In genomic region chr14:56002316-56002715, GRCh38 we compare ENCODE assay signal across 14 cellular contexts.
A peak's percentile ranks its signal among the peaks of the same experiment; 100 is the strongest.
DNase-seq lines count a peak whose midpoint lies in the region; ATAC-seq and TF ChIP-seq lines count a peak whose summit lies in the region.
"Had no signal": no experiment of that assay in that cellular context is flagged by ENCODE, and none has a peak within 500 bp of the region (broad histone marks: within the 10 kb centered on the region; RNA-seq: fewer than 3 reads in every experiment).

No MANE protein-coding gene starts in this region.

- ATAC-seq in DND-41 (ENCODE audit: insufficient read depth, low read depth) = no peak
- ATAC-seq: gastroesophageal sphincter had no signal

- H3K36me3 ChIP-seq in DND-41 (ENCODE audit: insufficient read depth, low read length) (no peaks in the 10 kb centered on the region), transverse colon (no peaks in the 10 kb centered on the region)
- H3K36me3 ChIP-seq: gastroesophageal sphincter, MG63 had no signal

- no peaks in the 10 kb centered on the region; the same call in 1 of the 2 replicates for H4K20me1 ChIP-seq in DND-41 (ENCODE audit: insufficient read depth, low read length)

- peaks cover 36% of the 10 kb centered on the region for H3K4me1 Mint-ChIP-seq in progenitor cell of endocrine pancreas (ENCODE audit: low read depth)
- H3K4me1 Mint-ChIP-seq in activated naive CD4-positive, alpha-beta T cell treated with anti-CD3 and anti-CD28 coated beads, Interleukin-2, amount 10 ng/mL, durations not matched to agents 7 days and 5 days = peaks cover 37% of the 10 kb centered on the region

- no peak overlapping the region for H3K9ac ChIP-seq in DND-41 (ENCODE audit: low read depth, low read length)
- H3K9ac ChIP-seq: SK-N-SH had no signal

- H3K27me3 Mint-ChIP-seq in progenitor cell of endocrine pancreas = no peaks in the 10 kb centered on the region
- H3K27me3 Mint-ChIP-seq in activated naive CD4-positive, alpha-beta T cell treated with anti-CD3 and anti-CD28 coated beads, Interleukin-2, amount 10 ng/mL, durations not matched to agents 7 days and 5 days = peaks cover 79% of the 10 kb centered on the region

- in situ Hi-C loops in transverse colon (cut with MboI; ENCODE audit: low pct_ligation_motif_present in 1 of 4, low pct_unique_long_range_greater_than_20kb in 1 of 4, low sequenced_read_pairs in 3 of 4) = no loop called here

- DNase-seq in DND-41 (no peak), NCI-H2227 (lab: John Stamatoyannopoulos, UW; ENCODE audit: unreplicated experiment) (peak; percentile 46), choroid plexus epithelial cell (ENCODE audit: low read depth) (peak; percentile 18), progenitor cell of endocrine pancreas (ENCODE audit: low spot score, unreplicated experiment) (no peak), transverse colon (no peak), NCI-H1105 treated with DMSO at 0.1 percent for 48 hours (lab: John Stamatoyannopoulos, UW) (no peak), SKM-1 (lab: John Stamatoyannopoulos, UW; ENCODE audit: unreplicated experiment) (no peak)
- no peak for DNase-seq in activated naive CD4-positive, alpha-beta T cell treated with anti-CD3 and anti-CD28 coated beads, Interleukin-2, amount 10 ng/mL, durations not matched to agents 7 days and 5 days
- DNase-seq: MG63, nucleus accumbens, SK-N-SH, substantia nigra had no signal

- intact Hi-C loops in transverse colon (cut with DNase I; ENCODE audit: low total_unique reads) = no loop called here

- CTCF ChIA-PET in activated naive CD4-positive, alpha-beta T cell treated with anti-CD3 and anti-CD28 coated beads, Interleukin-2, amount 10 ng/mL, durations not matched to agents 7 days and 5 days (lab: Charles Lee) = no interaction called here

- peaks cover 12% of the 10 kb centered on the region for H3K9me3 Mint-ChIP-seq in progenitor cell of endocrine pancreas (ENCODE audit: low read depth)
- H3K9me3 Mint-ChIP-seq in activated naive CD4-positive, alpha-beta T cell treated with anti-CD3 and anti-CD28 coated beads, Interleukin-2, amount 10 ng/mL, durations not matched to agents 7 days and 5 days = peaks cover 26% of the 10 kb centered on the region

- no peak for TF ChIP-seq POLR2A in transverse colon (IDR thresholded peaks at IDR 0.05)

- H3K27ac Mint-ChIP-seq in progenitor cell of endocrine pancreas = peak overlapping the region; percentile 73
- no peak overlapping the region for H3K27ac Mint-ChIP-seq in activated naive CD4-positive, alpha-beta T cell treated with anti-CD3 and anti-CD28 coated beads, Interleukin-2, amount 10 ng/mL, durations not matched to agents 7 days and 5 days

- H3K4me2 ChIP-seq in DND-41 (ENCODE audit: insufficient read depth, low read length) = peak overlapping the region; percentile 66
- H3K4me2 ChIP-seq: SK-N-SH had no signal

- no peaks in the 10 kb centered on the region for H3K36me3 Mint-ChIP-seq in progenitor cell of endocrine pancreas (ENCODE audit: insufficient read depth)
- peaks cover 3% of the 10 kb centered on the region for H3K36me3 Mint-ChIP-seq in activated naive CD4-positive, alpha-beta T cell treated with anti-CD3 and anti-CD28 coated beads, Interleukin-2, amount 10 ng/mL, durations not matched to agents 7 days and 5 days
- H3K36me3 Mint-ChIP-seq: CD14-positive monocyte had no signal

- no peak for TF ChIP-seq CTCF in DND-41 (IDR thresholded peaks at IDR 0.05; ENCODE audit: borderline replicate concordance, extremely low read depth, low read length, poor library complexity, severe bottlenecking)
- TF ChIP-seq CTCF in choroid plexus epithelial cell (conservative IDR thresholded peaks at IDR 0.05; ENCODE audit: low read depth, low read length) = no peak
- TF ChIP-seq CTCF in progenitor cell of endocrine pancreas (IDR thresholded peaks at IDR 0.05; ENCODE audit: unreplicated experiment) = no peak
- no peak for TF ChIP-seq CTCF in transverse colon (IDR thresholded peaks at IDR 0.05)

- H3K27ac ChIP-seq in DND-41 (ENCODE audit: low read length) (peak overlapping the region; percentile 39; the same call in 1 of the 2 replicates), transverse colon (no peak overlapping the region)
- H3K27ac ChIP-seq: gastroesophageal sphincter had no signal

- no peaks in the 10 kb centered on the region for H3K79me2 ChIP-seq in DND-41 (ENCODE audit: insufficient read depth, low read length)

- WGBS in transverse colon (ENCODE audit: low coverage in 1 of 2), 2 donors = 72 to 75% methylated on average over 5 to 7 of the region's 7 CpGs

- H3K9me3 ChIP-seq in DND-41 (ENCODE audit: insufficient read depth, low read length, severe bottlenecking) (peaks cover 13% of the 10 kb centered on the region), transverse colon (no peaks in the 10 kb centered on the region)
- H3K9me3 ChIP-seq: gastroesophageal sphincter, MG63, SK-N-SH had no signal

- H3K4me3 Mint-ChIP-seq in progenitor cell of endocrine pancreas (ENCODE audit: low read depth) = peak overlapping the region; percentile 21
- no peak overlapping the region for H3K4me3 Mint-ChIP-seq in activated naive CD4-positive, alpha-beta T cell treated with anti-CD3 and anti-CD28 coated beads, Interleukin-2, amount 10 ng/mL, durations not matched to agents 7 days and 5 days
- H3K4me3 Mint-ChIP-seq: CD14-positive monocyte had no signal

- TF ChIP-seq EP300 in transverse colon (IDR thresholded peaks at IDR 0.05; ENCODE audit: low read depth) = no peak

- no peaks in the 10 kb centered on the region for H3K27me3 ChIP-seq in DND-41 (ENCODE audit: insufficient read depth, low read length, poor library complexity)
- no peaks in the 10 kb centered on the region for H3K27me3 ChIP-seq in transverse colon
- H3K27me3 ChIP-seq: gastroesophageal sphincter, MG63 had no signal

- H2AFZ ChIP-seq in DND-41 (ENCODE audit: low read depth, low read length) = no peak overlapping the region

- H3K4me3 ChIP-seq in DND-41 (ENCODE audit: low read depth in 1 of 2, low read length in 2 of 2) (peak overlapping the region in 1 of 2 experiments; percentile 23; a peak in 1 of 4 replicates), choroid plexus epithelial cell (ENCODE audit: low read depth, low read length) (no peak overlapping the region), transverse colon (no peak overlapping the region)
- H3K4me3 ChIP-seq: gastroesophageal sphincter, MG63 had no signal

- H3K4me1 ChIP-seq in DND-41 (ENCODE audit: insufficient read depth, low read length) (peaks cover 44% of the 10 kb centered on the region), transverse colon (peaks cover 0 to 19% (median 6%) of the 10 kb centered on the region in 4 donors)

Comparison
In these comparisons a context has a peak if more than half of its experiments do, and no peak if none do; other contexts are left out.
1. DNase-seq: peak in NCI-H2227 (single experiment) and choroid plexus epithelial cell (single experiment); none in DND-41 (single experiment), progenitor cell of endocrine pancreas (single experiment), transverse colon (single experiment), NCI-H1105 treated with DMSO at 0.1 percent for 48 hours (single experiment), SKM-1 (single experiment) and activated naive CD4-positive, alpha-beta T cell treated with anti-CD3 and anti-CD28 coated beads, Interleukin-2, amount 10 ng/mL, durations not matched to agents 7 days and 5 days (single experiment).